In the genomic region with DNA sequence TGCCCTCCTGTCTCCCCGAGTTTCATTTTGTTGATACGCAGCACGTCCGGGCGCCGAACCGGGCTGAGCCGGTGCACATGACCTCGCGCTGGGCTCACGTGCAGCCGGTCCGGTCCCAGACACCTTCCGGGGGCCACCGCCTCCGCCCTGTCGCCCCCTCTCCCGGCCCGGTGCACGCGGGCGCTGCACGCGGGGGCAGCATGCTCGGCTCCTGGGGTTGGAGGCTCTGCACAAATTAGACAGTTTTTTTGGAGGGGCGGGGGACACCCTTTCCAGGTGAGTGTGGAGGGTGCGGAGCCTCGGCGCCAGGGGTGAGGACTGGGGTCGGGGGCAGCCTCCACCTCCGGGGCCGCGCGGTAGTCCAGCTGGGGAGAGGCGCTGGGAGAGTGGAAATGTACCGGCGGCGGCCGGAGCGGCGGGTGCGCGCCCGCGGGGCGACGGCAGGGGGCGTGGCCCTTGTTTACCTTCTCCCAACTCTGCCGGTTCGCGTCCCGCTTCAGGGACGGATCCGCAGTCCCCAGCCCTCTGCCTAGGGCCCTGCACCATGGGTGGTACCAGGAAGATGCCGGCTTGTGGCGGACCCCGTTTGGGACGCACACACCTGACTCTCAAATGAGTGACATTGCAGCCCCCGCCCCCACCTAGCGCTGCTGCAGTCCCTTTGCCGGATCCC, we compare ENCODE assay signal across 1 cellular context.
TF ChIP-seq lines count a peak whose summit lies in the region.

No MANE protein-coding gene starts in this region.

TF ChIP-seq in K562, 482 proteins besides CTCF, POLR2A, EP300 and RAD21 (continued from another document and continues in another):
- peak; percentile 94 for TF ChIP-seq BHLHE40 (IDR thresholded peaks at IDR 0.05; ENCODE audit: low read length)
- TF ChIP-seq MCM7 (IDR thresholded peaks at IDR 0.05), result no peak
- TF ChIP-seq GABPB1 (CRISPR knock-in tag; IDR thresholded peaks at IDR 0.05), result peak; percentile 60; the same call in 1 of the 2 replicates
- TF ChIP-seq ETV1 (tag; conservative IDR thresholded peaks at IDR 0.05; ENCODE audit: low read depth), result peak; percentile 51
- TF ChIP-seq, protein P1, sequence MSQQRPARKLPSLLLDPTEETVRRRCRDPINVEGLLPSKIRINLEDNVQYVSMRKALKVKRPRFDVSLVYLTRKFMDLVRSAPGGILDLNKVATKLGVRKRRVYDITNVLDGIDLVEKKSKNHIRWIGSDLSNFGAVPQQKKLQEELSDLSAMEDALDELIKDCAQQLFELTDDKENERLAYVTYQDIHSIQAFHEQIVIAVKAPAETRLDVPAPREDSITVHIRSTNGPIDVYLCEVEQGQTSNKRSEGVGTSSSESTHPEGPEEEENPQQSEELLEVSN (IDR thresholded peaks at IDR 0.05; ENCODE audit: borderline replicate concordance in 1 of 2, extremely low read depth in 1 of 2, insufficient read depth in 1 of 2, insufficient read length in 1 of 2, low read depth in 1 of 2, low read length in 1 of 2, poor library complexity in 1 of 2, severe bottlenecking in 1 of 2), result peak; percentile 55 to 88
- TF ChIP-seq, protein P2, sequence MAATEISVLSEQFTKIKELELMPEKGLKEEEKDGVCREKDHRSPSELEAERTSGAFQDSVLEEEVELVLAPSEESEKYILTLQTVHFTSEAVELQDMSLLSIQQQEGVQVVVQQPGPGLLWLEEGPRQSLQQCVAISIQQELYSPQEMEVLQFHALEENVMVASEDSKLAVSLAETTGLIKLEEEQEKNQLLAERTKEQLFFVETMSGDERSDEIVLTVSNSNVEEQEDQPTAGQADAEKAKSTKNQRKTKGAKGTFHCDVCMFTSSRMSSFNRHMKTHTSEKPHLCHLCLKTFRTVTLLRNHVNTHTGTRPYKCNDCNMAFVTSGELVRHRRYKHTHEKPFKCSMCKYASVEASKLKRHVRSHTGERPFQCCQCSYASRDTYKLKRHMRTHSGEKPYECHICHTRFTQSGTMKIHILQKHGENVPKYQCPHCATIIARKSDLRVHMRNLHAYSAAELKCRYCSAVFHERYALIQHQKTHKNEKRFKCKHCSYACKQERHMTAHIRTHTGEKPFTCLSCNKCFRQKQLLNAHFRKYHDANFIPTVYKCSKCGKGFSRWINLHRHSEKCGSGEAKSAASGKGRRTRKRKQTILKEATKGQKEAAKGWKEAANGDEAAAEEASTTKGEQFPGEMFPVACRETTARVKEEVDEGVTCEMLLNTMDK (IDR thresholded peaks at IDR 0.05; ENCODE audit: borderline replicate concordance, insufficient read depth, low read depth, low read length, poor library complexity, severe bottlenecking), result peak; percentile 66
- no peak for TF ChIP-seq ZNF239 (CRISPR knock-in tag; IDR thresholded peaks at IDR 0.05)
- TF ChIP-seq, protein P3, sequence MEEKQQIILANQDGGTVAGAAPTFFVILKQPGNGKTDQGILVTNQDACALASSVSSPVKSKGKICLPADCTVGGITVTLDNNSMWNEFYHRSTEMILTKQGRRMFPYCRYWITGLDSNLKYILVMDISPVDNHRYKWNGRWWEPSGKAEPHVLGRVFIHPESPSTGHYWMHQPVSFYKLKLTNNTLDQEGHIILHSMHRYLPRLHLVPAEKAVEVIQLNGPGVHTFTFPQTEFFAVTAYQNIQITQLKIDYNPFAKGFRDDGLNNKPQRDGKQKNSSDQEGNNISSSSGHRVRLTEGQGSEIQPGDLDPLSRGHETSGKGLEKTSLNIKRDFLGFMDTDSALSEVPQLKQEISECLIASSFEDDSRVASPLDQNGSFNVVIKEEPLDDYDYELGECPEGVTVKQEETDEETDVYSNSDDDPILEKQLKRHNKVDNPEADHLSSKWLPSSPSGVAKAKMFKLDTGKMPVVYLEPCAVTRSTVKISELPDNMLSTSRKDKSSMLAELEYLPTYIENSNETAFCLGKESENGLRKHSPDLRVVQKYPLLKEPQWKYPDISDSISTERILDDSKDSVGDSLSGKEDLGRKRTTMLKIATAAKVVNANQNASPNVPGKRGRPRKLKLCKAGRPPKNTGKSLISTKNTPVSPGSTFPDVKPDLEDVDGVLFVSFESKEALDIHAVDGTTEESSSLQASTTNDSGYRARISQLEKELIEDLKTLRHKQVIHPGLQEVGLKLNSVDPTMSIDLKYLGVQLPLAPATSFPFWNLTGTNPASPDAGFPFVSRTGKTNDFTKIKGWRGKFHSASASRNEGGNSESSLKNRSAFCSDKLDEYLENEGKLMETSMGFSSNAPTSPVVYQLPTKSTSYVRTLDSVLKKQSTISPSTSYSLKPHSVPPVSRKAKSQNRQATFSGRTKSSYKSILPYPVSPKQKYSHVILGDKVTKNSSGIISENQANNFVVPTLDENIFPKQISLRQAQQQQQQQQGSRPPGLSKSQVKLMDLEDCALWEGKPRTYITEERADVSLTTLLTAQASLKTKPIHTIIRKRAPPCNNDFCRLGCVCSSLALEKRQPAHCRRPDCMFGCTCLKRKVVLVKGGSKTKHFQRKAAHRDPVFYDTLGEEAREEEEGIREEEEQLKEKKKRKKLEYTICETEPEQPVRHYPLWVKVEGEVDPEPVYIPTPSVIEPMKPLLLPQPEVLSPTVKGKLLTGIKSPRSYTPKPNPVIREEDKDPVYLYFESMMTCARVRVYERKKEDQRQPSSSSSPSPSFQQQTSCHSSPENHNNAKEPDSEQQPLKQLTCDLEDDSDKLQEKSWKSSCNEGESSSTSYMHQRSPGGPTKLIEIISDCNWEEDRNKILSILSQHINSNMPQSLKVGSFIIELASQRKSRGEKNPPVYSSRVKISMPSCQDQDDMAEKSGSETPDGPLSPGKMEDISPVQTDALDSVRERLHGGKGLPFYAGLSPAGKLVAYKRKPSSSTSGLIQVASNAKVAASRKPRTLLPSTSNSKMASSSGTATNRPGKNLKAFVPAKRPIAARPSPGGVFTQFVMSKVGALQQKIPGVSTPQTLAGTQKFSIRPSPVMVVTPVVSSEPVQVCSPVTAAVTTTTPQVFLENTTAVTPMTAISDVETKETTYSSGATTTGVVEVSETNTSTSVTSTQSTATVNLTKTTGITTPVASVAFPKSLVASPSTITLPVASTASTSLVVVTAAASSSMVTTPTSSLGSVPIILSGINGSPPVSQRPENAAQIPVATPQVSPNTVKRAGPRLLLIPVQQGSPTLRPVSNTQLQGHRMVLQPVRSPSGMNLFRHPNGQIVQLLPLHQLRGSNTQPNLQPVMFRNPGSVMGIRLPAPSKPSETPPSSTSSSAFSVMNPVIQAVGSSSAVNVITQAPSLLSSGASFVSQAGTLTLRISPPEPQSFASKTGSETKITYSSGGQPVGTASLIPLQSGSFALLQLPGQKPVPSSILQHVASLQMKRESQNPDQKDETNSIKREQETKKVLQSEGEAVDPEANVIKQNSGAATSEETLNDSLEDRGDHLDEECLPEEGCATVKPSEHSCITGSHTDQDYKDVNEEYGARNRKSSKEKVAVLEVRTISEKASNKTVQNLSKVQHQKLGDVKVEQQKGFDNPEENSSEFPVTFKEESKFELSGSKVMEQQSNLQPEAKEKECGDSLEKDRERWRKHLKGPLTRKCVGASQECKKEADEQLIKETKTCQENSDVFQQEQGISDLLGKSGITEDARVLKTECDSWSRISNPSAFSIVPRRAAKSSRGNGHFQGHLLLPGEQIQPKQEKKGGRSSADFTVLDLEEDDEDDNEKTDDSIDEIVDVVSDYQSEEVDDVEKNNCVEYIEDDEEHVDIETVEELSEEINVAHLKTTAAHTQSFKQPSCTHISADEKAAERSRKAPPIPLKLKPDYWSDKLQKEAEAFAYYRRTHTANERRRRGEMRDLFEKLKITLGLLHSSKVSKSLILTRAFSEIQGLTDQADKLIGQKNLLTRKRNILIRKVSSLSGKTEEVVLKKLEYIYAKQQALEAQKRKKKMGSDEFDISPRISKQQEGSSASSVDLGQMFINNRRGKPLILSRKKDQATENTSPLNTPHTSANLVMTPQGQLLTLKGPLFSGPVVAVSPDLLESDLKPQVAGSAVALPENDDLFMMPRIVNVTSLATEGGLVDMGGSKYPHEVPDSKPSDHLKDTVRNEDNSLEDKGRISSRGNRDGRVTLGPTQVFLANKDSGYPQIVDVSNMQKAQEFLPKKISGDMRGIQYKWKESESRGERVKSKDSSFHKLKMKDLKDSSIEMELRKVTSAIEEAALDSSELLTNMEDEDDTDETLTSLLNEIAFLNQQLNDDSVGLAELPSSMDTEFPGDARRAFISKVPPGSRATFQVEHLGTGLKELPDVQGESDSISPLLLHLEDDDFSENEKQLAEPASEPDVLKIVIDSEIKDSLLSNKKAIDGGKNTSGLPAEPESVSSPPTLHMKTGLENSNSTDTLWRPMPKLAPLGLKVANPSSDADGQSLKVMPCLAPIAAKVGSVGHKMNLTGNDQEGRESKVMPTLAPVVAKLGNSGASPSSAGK (IDR thresholded peaks at IDR 0.05), result peak; percentile 80
- TF ChIP-seq, protein P4, sequence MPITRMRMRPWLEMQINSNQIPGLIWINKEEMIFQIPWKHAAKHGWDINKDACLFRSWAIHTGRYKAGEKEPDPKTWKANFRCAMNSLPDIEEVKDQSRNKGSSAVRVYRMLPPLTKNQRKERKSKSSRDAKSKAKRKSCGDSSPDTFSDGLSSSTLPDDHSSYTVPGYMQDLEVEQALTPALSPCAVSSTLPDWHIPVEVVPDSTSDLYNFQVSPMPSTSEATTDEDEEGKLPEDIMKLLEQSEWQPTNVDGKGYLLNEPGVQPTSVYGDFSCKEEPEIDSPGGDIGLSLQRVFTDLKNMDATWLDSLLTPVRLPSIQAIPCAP (CRISPR knock-in tag; IDR thresholded peaks at IDR 0.05; ENCODE audit: borderline replicate concordance), result no peak
- TF ChIP-seq, protein P5, sequence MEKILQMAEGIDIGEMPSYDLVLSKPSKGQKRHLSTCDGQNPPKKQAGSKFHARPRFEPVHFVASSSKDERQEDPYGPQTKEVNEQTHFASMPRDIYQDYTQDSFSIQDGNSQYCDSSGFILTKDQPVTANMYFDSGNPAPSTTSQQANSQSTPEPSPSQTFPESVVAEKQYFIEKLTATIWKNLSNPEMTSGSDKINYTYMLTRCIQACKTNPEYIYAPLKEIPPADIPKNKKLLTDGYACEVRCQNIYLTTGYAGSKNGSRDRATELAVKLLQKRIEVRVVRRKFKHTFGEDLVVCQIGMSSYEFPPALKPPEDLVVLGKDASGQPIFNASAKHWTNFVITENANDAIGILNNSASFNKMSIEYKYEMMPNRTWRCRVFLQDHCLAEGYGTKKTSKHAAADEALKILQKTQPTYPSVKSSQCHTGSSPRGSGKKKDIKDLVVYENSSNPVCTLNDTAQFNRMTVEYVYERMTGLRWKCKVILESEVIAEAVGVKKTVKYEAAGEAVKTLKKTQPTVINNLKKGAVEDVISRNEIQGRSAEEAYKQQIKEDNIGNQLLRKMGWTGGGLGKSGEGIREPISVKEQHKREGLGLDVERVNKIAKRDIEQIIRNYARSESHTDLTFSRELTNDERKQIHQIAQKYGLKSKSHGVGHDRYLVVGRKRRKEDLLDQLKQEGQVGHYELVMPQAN (IDR thresholded peaks at IDR 0.05; ENCODE audit: borderline replicate concordance), result peak; percentile 41; the same call in 1 of the 2 replicates
- TF ChIP-seq MBD2 (IDR thresholded peaks at IDR 0.05; ENCODE audit: borderline replicate concordance, low read depth), result no peak; the same call in 1 of the 2 replicates
- TF ChIP-seq, protein P6, sequence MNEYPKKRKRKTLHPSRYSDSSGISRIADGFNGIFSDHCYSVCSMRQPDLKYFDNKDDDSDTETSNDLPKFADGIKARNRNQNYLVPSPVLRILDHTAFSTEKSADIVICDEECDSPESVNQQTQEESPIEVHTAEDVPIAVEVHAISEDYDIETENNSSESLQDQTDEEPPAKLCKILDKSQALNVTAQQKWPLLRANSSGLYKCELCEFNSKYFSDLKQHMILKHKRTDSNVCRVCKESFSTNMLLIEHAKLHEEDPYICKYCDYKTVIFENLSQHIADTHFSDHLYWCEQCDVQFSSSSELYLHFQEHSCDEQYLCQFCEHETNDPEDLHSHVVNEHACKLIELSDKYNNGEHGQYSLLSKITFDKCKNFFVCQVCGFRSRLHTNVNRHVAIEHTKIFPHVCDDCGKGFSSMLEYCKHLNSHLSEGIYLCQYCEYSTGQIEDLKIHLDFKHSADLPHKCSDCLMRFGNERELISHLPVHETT (CRISPR knock-in tag; conservative IDR thresholded peaks at IDR 0.05 in 1 of 2, IDR thresholded peaks at IDR 0.05 in 1 of 2), result peak in 1 of 2 experiments; percentile 78; a peak in 2 of 4 replicates
- peak; percentile 87; the same call in 1 of the 2 replicates for TF ChIP-seq FOXP1 (CRISPR knock-in tag; IDR thresholded peaks at IDR 0.05)
- TF ChIP-seq, protein P7, sequence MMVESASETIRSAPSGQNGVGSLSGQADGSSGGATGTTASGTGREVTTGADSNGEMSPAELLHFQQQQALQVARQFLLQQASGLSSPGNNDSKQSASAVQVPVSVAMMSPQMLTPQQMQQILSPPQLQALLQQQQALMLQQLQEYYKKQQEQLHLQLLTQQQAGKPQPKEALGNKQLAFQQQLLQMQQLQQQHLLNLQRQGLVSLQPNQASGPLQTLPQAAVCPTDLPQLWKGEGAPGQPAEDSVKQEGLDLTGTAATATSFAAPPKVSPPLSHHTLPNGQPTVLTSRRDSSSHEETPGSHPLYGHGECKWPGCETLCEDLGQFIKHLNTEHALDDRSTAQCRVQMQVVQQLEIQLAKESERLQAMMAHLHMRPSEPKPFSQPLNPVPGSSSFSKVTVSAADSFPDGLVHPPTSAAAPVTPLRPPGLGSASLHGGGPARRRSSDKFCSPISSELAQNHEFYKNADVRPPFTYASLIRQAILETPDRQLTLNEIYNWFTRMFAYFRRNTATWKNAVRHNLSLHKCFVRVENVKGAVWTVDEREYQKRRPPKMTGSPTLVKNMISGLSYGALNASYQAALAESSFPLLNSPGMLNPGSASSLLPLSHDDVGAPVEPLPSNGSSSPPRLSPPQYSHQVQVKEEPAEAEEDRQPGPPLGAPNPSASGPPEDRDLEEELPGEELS (CRISPR knock-in tag; IDR thresholded peaks at IDR 0.05; ENCODE audit: borderline replicate concordance), result 0 out of 2 replicates have a peak, but pooled peaks have one; percentile 22
- 0 out of 2 replicates have a peak, but pooled peaks have one; percentile 18 for TF ChIP-seq ZNF766 (CRISPR knock-in tag; conservative IDR thresholded peaks at IDR 0.05)
- TF ChIP-seq CBX3 (IDR thresholded peaks at IDR 0.05; ENCODE audit: borderline replicate concordance in 1 of 2, low read length in 2 of 2), result 0 out of 3 replicates have a peak, but pooled peaks of 1 of the 2 experiments have one; percentile 26
- TF ChIP-seq KLF1 (tag; IDR thresholded peaks at IDR 0.05), result peak; percentile 15; the same call in 1 of the 2 replicates
- no peak for TF ChIP-seq ZNF699 (CRISPR knock-in tag; IDR thresholded peaks at IDR 0.05; ENCODE audit: insufficient replicate concordance)
- no peak for TF ChIP-seq ZFP30 (CRISPR knock-in tag; IDR thresholded peaks at IDR 0.05; ENCODE audit: borderline replicate concordance)
- peak; percentile 67 for TF ChIP-seq L3MBTL2 (IDR thresholded peaks at IDR 0.05)
- peak; percentile 52; the same call in 1 of the 2 replicates for TF ChIP-seq XRCC5 (IDR thresholded peaks at IDR 0.05; ENCODE audit: low read depth, low read length)
- 0 out of 2 replicates have a peak, but pooled peaks have one; percentile 14 for TF ChIP-seq HDAC2 (IDR thresholded peaks at IDR 0.05)
- peak; percentile 79 for TF ChIP-seq EGR1 (conservative IDR thresholded peaks at IDR 0.05)
- TF ChIP-seq CHD1 (IDR thresholded peaks at IDR 0.05; ENCODE audit: low read length), result no peak
- peak; percentile 49 for TF ChIP-seq RNF2 (IDR thresholded peaks at IDR 0.05)
- TF ChIP-seq ZNF143 (CRISPR knock-in tag; IDR thresholded peaks at IDR 0.05), result no peak; the same call in 1 of the 2 replicates
- TF ChIP-seq PCBP2 (IDR thresholded peaks at IDR 0.05; ENCODE audit: low read depth, low read length, poor library complexity, severe bottlenecking), result no peak
- TF ChIP-seq FOSL1 (tag; conservative IDR thresholded peaks at IDR 0.05), result 0 out of 2 replicates have a peak, but pooled peaks have one; percentile 11
